Comparison of ENCODE assay signal across 21 cellular contexts in genomic region chr17:8069587-8069860, GRCh38. TPM values are rescaled to one million over a fixed set of nuclear protein-coding genes. Genes with fewer than 3 reads are reported as not detected.
"Had no signal": no experiment of that assay in that cellular context is flagged by ENCODE, and none has a peak within 500 bp of the region (broad histone marks: within the 10 kb centered on the region; RNA-seq: fewer than 3 reads in every experiment).

No MANE protein-coding gene starts in this region.

- H3K27me3 ChIP-seq: testis had no signal

- H3K4me1 ChIP-seq: prostate gland had no signal

- H3K27ac Mint-ChIP-seq: activated naive CD4-positive, alpha-beta T cell treated with anti-CD3 and anti-CD28 coated beads for 36 hours; activated naive CD8-positive, alpha-beta T cell treated with anti-CD3 and anti-CD28 coated beads, Interleukin-2, amount 50 U/mL, for 24 hours; activated T-helper 2 cell treated with anti-CD3 and anti-CD28 coated beads, Interferon-gamma antibody, Interleukin-2, Interleukin-4, amounts not matched to agents 10 μg/mL and 5 μg/mL and 100 μg/mL, durations not matched to agents 14 hours and 24 hours and 36 hours; nephron progenitor cell had no signal

- H3K27ac ChIP-seq: stomach, testis had no signal

- DNase-seq: activated naive CD4-positive, alpha-beta T cell treated with anti-CD3 and anti-CD28 coated beads for 36 hours; activated naive CD8-positive, alpha-beta T cell treated with anti-CD3 and anti-CD28 coated beads, Interleukin-2, amount 50 U/mL, for 24 hours; cerebellar nuclear complex; dermis blood vessel endothelial cell; hypothalamus; nephron progenitor cell; stomach; T1000; testis had no signal

- H3K4me3 ChIP-seq: esophagus muscularis mucosa, prostate gland, smooth muscle cell, stomach, testis had no signal

- H3K9me3 ChIP-seq: esophagus muscularis mucosa, prostate gland, stomach, testis had no signal

- H3K9me3 Mint-ChIP-seq: activated naive CD4-positive, alpha-beta T cell treated with anti-CD3 and anti-CD28 coated beads for 36 hours; activated naive CD8-positive, alpha-beta T cell treated with anti-CD3 and anti-CD28 coated beads, Interleukin-2, amount 50 U/mL, for 24 hours; activated T-helper 2 cell treated with anti-CD3 and anti-CD28 coated beads, Interferon-gamma antibody, Interleukin-2, Interleukin-4, amounts not matched to agents 10 μg/mL and 5 μg/mL and 100 μg/mL, durations not matched to agents 14 hours and 24 hours and 36 hours; nephron progenitor cell had no signal

- H3K36me3 ChIP-seq: esophagus muscularis mucosa, prostate gland, stomach had no signal

- H3K4me3 Mint-ChIP-seq: activated naive CD4-positive, alpha-beta T cell treated with anti-CD3 and anti-CD28 coated beads for 36 hours; activated naive CD8-positive, alpha-beta T cell treated with anti-CD3 and anti-CD28 coated beads, Interleukin-2, amount 50 U/mL, for 24 hours; nephron progenitor cell had no signal

- H3K4me2 ChIP-seq: smooth muscle cell had no signal

RNA-seq across cellular contexts. Expression of gene ALOX12B, which starts 18.0 kb away (rescaled TPM):
- total RNA-seq: aorta, dermis blood vessel endothelial cell, esophagus muscularis mucosa, fibroblast of villous mesenchyme, kidney, liver, mesenteric fat pad, omental fat pad, stomach had no signal
- polyA plus RNA-seq: liver, right cardiac atrium, urinary bladder had no signal

RNA-seq across cellular contexts. Expression of gene ALOX15B, which starts 30.7 kb away (rescaled TPM):
- total RNA-seq: activated naive CD4-positive, alpha-beta T cell treated with anti-CD3 and anti-CD28 coated beads for 36 hours; activated T-helper 2 cell treated with anti-CD3 and anti-CD28 coated beads, Interferon-gamma antibody, Interleukin-2, Interleukin-4, amounts not matched to agents 10 μg/mL and 5 μg/mL and 100 μg/mL, durations not matched to agents 14 hours and 24 hours and 36 hours; dermis blood vessel endothelial cell; fibroblast of villous mesenchyme; urinary bladder had no signal

RNA-seq across cellular contexts. Expression of gene ALOXE3, which starts 48.8 kb away (rescaled TPM):
- total RNA-seq: activated naive CD4-positive, alpha-beta T cell treated with anti-CD3 and anti-CD28 coated beads for 36 hours; activated T-helper 2 cell treated with anti-CD3 and anti-CD28 coated beads, Interferon-gamma antibody, Interleukin-2, Interleukin-4, amounts not matched to agents 10 μg/mL and 5 μg/mL and 100 μg/mL, durations not matched to agents 14 hours and 24 hours and 36 hours; aorta; dermis blood vessel endothelial cell; esophagus muscularis mucosa; fibroblast of villous mesenchyme; kidney; liver; mesenteric fat pad; right cardiac atrium; stomach; urinary bladder had no signal
- polyA plus RNA-seq: aorta, liver, right cardiac atrium, urinary bladder had no signal

RNA-seq across cellular contexts. Expression of gene HES7, which starts 54.4 kb away (rescaled TPM):
- total RNA-seq: dermis blood vessel endothelial cell, fibroblast of villous mesenchyme, liver, mesenteric fat pad, smooth muscle cell, stomach, urinary bladder had no signal
- polyA plus RNA-seq: liver, smooth muscle cell had no signal
